1 cellular context compared by ENCODE assay signal in genomic region chr3:98900265-98901031, GRCh38.
TF ChIP-seq lines count a peak whose summit lies in the region.

No MANE protein-coding gene starts in this region.

TF ChIP-seq in SK-N-SH, 30 proteins besides CTCF, POLR2A, EP300 and RAD21 (continued from another document):
- TF ChIP-seq, protein P1, sequence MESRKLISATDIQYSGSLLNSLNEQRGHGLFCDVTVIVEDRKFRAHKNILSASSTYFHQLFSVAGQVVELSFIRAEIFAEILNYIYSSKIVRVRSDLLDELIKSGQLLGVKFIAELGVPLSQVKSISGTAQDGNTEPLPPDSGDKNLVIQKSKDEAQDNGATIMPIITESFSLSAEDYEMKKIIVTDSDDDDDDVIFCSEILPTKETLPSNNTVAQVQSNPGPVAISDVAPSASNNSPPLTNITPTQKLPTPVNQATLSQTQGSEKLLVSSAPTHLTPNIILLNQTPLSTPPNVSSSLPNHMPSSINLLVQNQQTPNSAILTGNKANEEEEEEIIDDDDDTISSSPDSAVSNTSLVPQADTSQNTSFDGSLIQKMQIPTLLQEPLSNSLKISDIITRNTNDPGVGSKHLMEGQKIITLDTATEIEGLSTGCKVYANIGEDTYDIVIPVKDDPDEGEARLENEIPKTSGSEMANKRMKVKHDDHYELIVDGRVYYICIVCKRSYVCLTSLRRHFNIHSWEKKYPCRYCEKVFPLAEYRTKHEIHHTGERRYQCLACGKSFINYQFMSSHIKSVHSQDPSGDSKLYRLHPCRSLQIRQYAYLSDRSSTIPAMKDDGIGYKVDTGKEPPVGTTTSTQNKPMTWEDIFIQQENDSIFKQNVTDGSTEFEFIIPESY (IDR thresholded peaks at IDR 0.05; ENCODE audit: borderline replicate concordance, low read depth) = no peak
- no peak for TF ChIP-seq RCOR1 (IDR thresholded peaks at IDR 0.05; ENCODE audit: low read length)
- TF ChIP-seq FOXM1 (IDR thresholded peaks at IDR 0.05; ENCODE audit: low read depth) = no peak
- TF ChIP-seq REST (IDR thresholded peaks at IDR 0.05; ENCODE audit: low read depth, low read length) = no peak
